In genomic region chr2:230048010-230048671, GRCh38 we compare ENCODE assay signal across 16 cellular contexts. TPM values are rescaled to one million over a fixed set of nuclear protein-coding genes. Genes with fewer than 3 reads are reported as not detected.
DNase-seq lines count a peak whose midpoint lies in the region; ATAC-seq and TF ChIP-seq lines count a peak whose summit lies in the region.
"Had no signal": no experiment of that assay in that cellular context is flagged by ENCODE, and none has a peak within 500 bp of the region (broad histone marks: within the 10 kb centered on the region; RNA-seq: fewer than 3 reads in every experiment).

No MANE protein-coding gene starts in this region.

- no peaks in the 10 kb centered on the region for H4K20me1 ChIP-seq in smooth muscle cell (ENCODE audit: low read depth)

- no peaks in the 10 kb centered on the region for H3K79me2 ChIP-seq in smooth muscle cell (ENCODE audit: low read depth)

- no peaks in the 10 kb centered on the region for H3F3A ChIP-seq in smooth muscle cell (ENCODE audit: low read depth)

- no peaks in the 10 kb centered on the region for H3K36me3 Mint-ChIP-seq in activated naive CD4-positive, alpha-beta T cell treated with anti-CD3 and anti-CD28 coated beads for 36 hours (ENCODE audit: low read depth)
- no peaks in the 10 kb centered on the region for H3K36me3 Mint-ChIP-seq in activated naive CD4-positive, alpha-beta T cell treated with anti-CD3 and anti-CD28 coated beads, Interleukin-2, amount 10 ng/mL, durations not matched to agents 7 days and 5 days
- H3K36me3 Mint-ChIP-seq in activated CD8-positive, alpha-beta T cell treated with anti-CD3 and anti-CD28 coated beads, Interleukin-2, amount 10 ng/mL, durations not matched to agents 7 days and 5 days (ENCODE audit: low read depth): no peaks in the 10 kb centered on the region

- no peak overlapping the region for H3K4me2 ChIP-seq in smooth muscle cell
- H3K4me2 ChIP-seq: A549, GM23338 had no signal

- H3K4me1 Mint-ChIP-seq in activated naive CD4-positive, alpha-beta T cell treated with anti-CD3 and anti-CD28 coated beads for 36 hours (ENCODE audit: low read depth): peaks cover 12% of the 10 kb centered on the region
- H3K4me1 Mint-ChIP-seq in activated naive CD4-positive, alpha-beta T cell treated with anti-CD3 and anti-CD28 coated beads, Interleukin-2, amount 10 ng/mL, durations not matched to agents 7 days and 5 days: no peaks in the 10 kb centered on the region
- peaks cover 16% of the 10 kb centered on the region for H3K4me1 Mint-ChIP-seq in stimulated activated naive CD8-positive, alpha-beta T cell treated with anti-CD3 and anti-CD28 coated beads, Interleukin-15, amount 100 ng/mL, for 72 hours
- H3K4me1 Mint-ChIP-seq in activated CD8-positive, alpha-beta T cell treated with anti-CD3 and anti-CD28 coated beads, Interleukin-2, amount 10 ng/mL, durations not matched to agents 7 days and 5 days (ENCODE audit: low read depth): no peaks in the 10 kb centered on the region

- POLR2A ChIA-PET in activated CD8-positive, alpha-beta T cell treated with anti-CD3 and anti-CD28 coated beads, Interleukin-2, amount 10 ng/mL, durations not matched to agents 7 days and 5 days (lab: Charles Lee): no interaction called here

- no peak for TF ChIP-seq CTCF in smooth muscle cell (IDR thresholded peaks at IDR 0.05; ENCODE audit: borderline replicate concordance, insufficient read depth, poor library complexity, severe bottlenecking)

- no peak overlapping the region for H3K9ac ChIP-seq in smooth muscle cell (ENCODE audit: low read depth)

- H2AFZ ChIP-seq in smooth muscle cell (ENCODE audit: low read depth): no peak overlapping the region
- H2AFZ ChIP-seq: GM23338 had no signal

- no peaks in the 10 kb centered on the region for H3K36me3 ChIP-seq in smooth muscle cell (ENCODE audit: low read depth)

- no peaks in the 10 kb centered on the region for H3K9me3 Mint-ChIP-seq in activated naive CD4-positive, alpha-beta T cell treated with anti-CD3 and anti-CD28 coated beads for 36 hours
- no peaks in the 10 kb centered on the region for H3K9me3 Mint-ChIP-seq in activated naive CD4-positive, alpha-beta T cell treated with anti-CD3 and anti-CD28 coated beads, Interleukin-2, amount 10 ng/mL, durations not matched to agents 7 days and 5 days
- H3K9me3 Mint-ChIP-seq in stimulated activated naive CD8-positive, alpha-beta T cell treated with anti-CD3 and anti-CD28 coated beads, Interleukin-15, amount 100 ng/mL, for 72 hours: no peaks in the 10 kb centered on the region
- H3K9me3 Mint-ChIP-seq in activated CD8-positive, alpha-beta T cell treated with anti-CD3 and anti-CD28 coated beads, Interleukin-2, amount 10 ng/mL, durations not matched to agents 7 days and 5 days (ENCODE audit: insufficient read depth): no peaks in the 10 kb centered on the region
- H3K9me3 Mint-ChIP-seq: CD4-positive, alpha-beta T cell; GM23338 had no signal

- intact Hi-C loops in activated naive CD4-positive, alpha-beta T cell treated with anti-CD3 and anti-CD28 coated beads for 36 hours (cut with micrococcal nuclease): no loop called here

- H3K4me1 ChIP-seq in smooth muscle cell (ENCODE audit: low read depth): no peaks in the 10 kb centered on the region
- H3K4me1 ChIP-seq: Caco-2 had no signal

- no peaks in the 10 kb centered on the region for H3K27me3 ChIP-seq in smooth muscle cell (ENCODE audit: low read depth)

- H3K4me3 Mint-ChIP-seq in activated naive CD4-positive, alpha-beta T cell treated with anti-CD3 and anti-CD28 coated beads for 36 hours: no peak overlapping the region
- no peak overlapping the region for H3K4me3 Mint-ChIP-seq in activated naive CD4-positive, alpha-beta T cell treated with anti-CD3 and anti-CD28 coated beads, Interleukin-2, amount 10 ng/mL, durations not matched to agents 7 days and 5 days
- no peak overlapping the region for H3K4me3 Mint-ChIP-seq in stimulated activated naive CD8-positive, alpha-beta T cell treated with anti-CD3 and anti-CD28 coated beads, Interleukin-15, amount 100 ng/mL, for 72 hours
- H3K4me3 Mint-ChIP-seq in activated CD8-positive, alpha-beta T cell treated with anti-CD3 and anti-CD28 coated beads, Interleukin-2, amount 10 ng/mL, durations not matched to agents 7 days and 5 days: no peak overlapping the region
- H3K4me3 Mint-ChIP-seq: CD4-positive, alpha-beta T cell; GM23338 had no signal

- no peak overlapping the region for H3K27ac ChIP-seq in smooth muscle cell (ENCODE audit: low read depth)
- H3K27ac ChIP-seq: 22Rv1, A549, C4-2B had no signal

- no peak overlapping the region for H3K4me3 ChIP-seq in smooth muscle cell
- H3K4me3 ChIP-seq: A549, GM23338 had no signal

- H3K27me3 Mint-ChIP-seq in activated naive CD4-positive, alpha-beta T cell treated with anti-CD3 and anti-CD28 coated beads for 36 hours (ENCODE audit: low read depth): no peaks in the 10 kb centered on the region
- peaks cover 5% of the 10 kb centered on the region for H3K27me3 Mint-ChIP-seq in activated naive CD4-positive, alpha-beta T cell treated with anti-CD3 and anti-CD28 coated beads, Interleukin-2, amount 10 ng/mL, durations not matched to agents 7 days and 5 days
- H3K27me3 Mint-ChIP-seq in stimulated activated naive CD8-positive, alpha-beta T cell treated with anti-CD3 and anti-CD28 coated beads, Interleukin-15, amount 100 ng/mL, for 72 hours: no peaks in the 10 kb centered on the region
- no peaks in the 10 kb centered on the region for H3K27me3 Mint-ChIP-seq in activated CD8-positive, alpha-beta T cell treated with anti-CD3 and anti-CD28 coated beads, Interleukin-2, amount 10 ng/mL, durations not matched to agents 7 days and 5 days (ENCODE audit: low read depth)
- H3K27me3 Mint-ChIP-seq: CD4-positive, alpha-beta T cell had no signal

- peak; percentile 25 for ATAC-seq in stimulated activated naive CD8-positive, alpha-beta T cell treated with anti-CD3 and anti-CD28 coated beads, Interleukin-15, Interleukin-2, amounts not matched to agents 100 U/mL and 50 U/mL, for 24 hours
- no peak for ATAC-seq in stimulated activated naive CD8-positive, alpha-beta T cell treated with anti-CD3 and anti-CD28 coated beads, Interleukin-15, amount 100 ng/mL, for 72 hours
- ATAC-seq in esophagus mucosa: peak; percentile 83
- no peak for ATAC-seq in activated CD8-positive, alpha-beta T cell treated with anti-CD3 and anti-CD28 coated beads, Interleukin-2, amount 10 ng/mL, durations not matched to agents 7 days and 5 days
- ATAC-seq: A549, GM23338 had no signal

- H3K27ac Mint-ChIP-seq in activated naive CD4-positive, alpha-beta T cell treated with anti-CD3 and anti-CD28 coated beads for 36 hours: no peak overlapping the region
- H3K27ac Mint-ChIP-seq in activated naive CD4-positive, alpha-beta T cell treated with anti-CD3 and anti-CD28 coated beads, Interleukin-2, amount 10 ng/mL, durations not matched to agents 7 days and 5 days: no peak overlapping the region
- H3K27ac Mint-ChIP-seq in stimulated activated naive CD8-positive, alpha-beta T cell treated with anti-CD3 and anti-CD28 coated beads, Interleukin-15, amount 100 ng/mL, for 72 hours: no peak overlapping the region
- no peak overlapping the region for H3K27ac Mint-ChIP-seq in activated CD8-positive, alpha-beta T cell treated with anti-CD3 and anti-CD28 coated beads, Interleukin-2, amount 10 ng/mL, durations not matched to agents 7 days and 5 days
- H3K27ac Mint-ChIP-seq: CD4-positive, alpha-beta T cell; GM23338 had no signal

- WGBS in smooth muscle cell (ENCODE audit: low lambda C conversion rate): 85% methylated on average over 4 of the region's 4 CpGs

- CTCF ChIA-PET in activated naive CD4-positive, alpha-beta T cell treated with anti-CD3 and anti-CD28 coated beads for 36 hours (lab: Charles Lee): no interaction called here
- CTCF ChIA-PET in activated naive CD4-positive, alpha-beta T cell treated with anti-CD3 and anti-CD28 coated beads, Interleukin-2, amount 10 ng/mL, durations not matched to agents 7 days and 5 days (lab: Charles Lee): interaction anchor here (0.7 kb wide), 1 partner anchor 766 kb away, joined by 3 read pairs; no protein-coding TSS in a partner anchor
- CTCF ChIA-PET in activated CD8-positive, alpha-beta T cell treated with anti-CD3 and anti-CD28 coated beads, Interleukin-2, amount 10 ng/mL, durations not matched to agents 7 days and 5 days (lab: Charles Lee): interaction anchor here (1.0 to 1.1 kb wide), 2 partner anchors 20 to 44 kb away, joined by 3 to 6 read pairs; partner anchors contain the start of gene SLC16A14

- no peaks in the 10 kb centered on the region for H3K9me3 ChIP-seq in smooth muscle cell (replicated peaks; ENCODE audit: low read depth)
- H3K9me3 ChIP-seq: A549, Caco-2 had no signal

- peak; percentile 14 for DNase-seq in activated naive CD4-positive, alpha-beta T cell treated with anti-CD3 and anti-CD28 coated beads for 36 hours
- DNase-seq in activated naive CD4-positive, alpha-beta T cell treated with anti-CD3 and anti-CD28 coated beads, Interleukin-2, amount 10 ng/mL, durations not matched to agents 7 days and 5 days: no peak
- DNase-seq in stimulated activated naive CD8-positive, alpha-beta T cell treated with anti-CD3 and anti-CD28 coated beads, Interleukin-15, Interleukin-2, amounts not matched to agents 100 U/mL and 50 U/mL, for 24 hours: no peak
- DNase-seq in stimulated activated naive CD8-positive, alpha-beta T cell treated with anti-CD3 and anti-CD28 coated beads, Interleukin-15, amount 100 ng/mL, for 72 hours: no peak
- DNase-seq in renal cortical epithelial cell (ENCODE audit: low read depth) (peak; percentile 56), smooth muscle cell (lab: John Stamatoyannopoulos, UW; ENCODE audit: unreplicated experiment) (no peak)
- no peak for DNase-seq in activated CD8-positive, alpha-beta T cell treated with anti-CD3 and anti-CD28 coated beads, Interleukin-2, amount 10 ng/mL, durations not matched to agents 7 days and 5 days
- DNase-seq: AML-193; Caco-2; CD4-positive, alpha-beta T cell; HCEC 1CT had no signal

RNA-seq across cellular contexts. Expression of gene SLC16A14, which starts 20.6 kb away (rescaled TPM):
- 1 to 10 TPM in 1 of 2 experiments, under 1 TPM in 1; 0.79 to 1.1 TPM for total RNA-seq in activated naive CD4-positive, alpha-beta T cell treated with anti-CD3 and anti-CD28 coated beads for 36 hours
- total RNA-seq in esophagus mucosa (3.8 TPM), renal cortical epithelial cell (0.17 and 1.8 TPM in 2 replicates), smooth muscle cell (0.76 and 1.3 TPM in 2 replicates)
- 0.15 and 0.69 TPM in 2 replicates for polyA plus RNA-seq in smooth muscle cell
- total RNA-seq in activated CD8-positive, alpha-beta T cell treated with anti-CD3 and anti-CD28 coated beads, Interleukin-2, amount 10 ng/mL, durations not matched to agents 7 days and 5 days: under 1 TPM; 0.61 to 0.63 TPM
- total RNA-seq: Caco-2 had no signal

Comparison
In these comparisons a context has a peak if more than half of its experiments do, and no peak if none do; other contexts are left out.
1. DNase-seq: peak in activated naive CD4-positive, alpha-beta T cell treated with anti-CD3 and anti-CD28 coated beads for 36 hours (single experiment) and renal cortical epithelial cell (single experiment); none in activated naive CD4-positive, alpha-beta T cell treated with anti-CD3 and anti-CD28 coated beads, Interleukin-2, amount 10 ng/mL, durations not matched to agents 7 days and 5 days (single experiment), stimulated activated naive CD8-positive, alpha-beta T cell treated with anti-CD3 and anti-CD28 coated beads, Interleukin-15, Interleukin-2, amounts not matched to agents 100 U/mL and 50 U/mL, for 24 hours (single experiment), stimulated activated naive CD8-positive, alpha-beta T cell treated with anti-CD3 and anti-CD28 coated beads, Interleukin-15, amount 100 ng/mL, for 72 hours (0 of 2), smooth muscle cell (single experiment) and activated CD8-positive, alpha-beta T cell treated with anti-CD3 and anti-CD28 coated beads, Interleukin-2, amount 10 ng/mL, durations not matched to agents 7 days and 5 days (single experiment).
2. ATAC-seq: peak in stimulated activated naive CD8-positive, alpha-beta T cell treated with anti-CD3 and anti-CD28 coated beads, Interleukin-15, Interleukin-2, amounts not matched to agents 100 U/mL and 50 U/mL, for 24 hours (single experiment) and esophagus mucosa (single experiment); none in stimulated activated naive CD8-positive, alpha-beta T cell treated with anti-CD3 and anti-CD28 coated beads, Interleukin-15, amount 100 ng/mL, for 72 hours (single experiment) and activated CD8-positive, alpha-beta T cell treated with anti-CD3 and anti-CD28 coated beads, Interleukin-2, amount 10 ng/mL, durations not matched to agents 7 days and 5 days (single experiment).